In the genomic region with DNA sequence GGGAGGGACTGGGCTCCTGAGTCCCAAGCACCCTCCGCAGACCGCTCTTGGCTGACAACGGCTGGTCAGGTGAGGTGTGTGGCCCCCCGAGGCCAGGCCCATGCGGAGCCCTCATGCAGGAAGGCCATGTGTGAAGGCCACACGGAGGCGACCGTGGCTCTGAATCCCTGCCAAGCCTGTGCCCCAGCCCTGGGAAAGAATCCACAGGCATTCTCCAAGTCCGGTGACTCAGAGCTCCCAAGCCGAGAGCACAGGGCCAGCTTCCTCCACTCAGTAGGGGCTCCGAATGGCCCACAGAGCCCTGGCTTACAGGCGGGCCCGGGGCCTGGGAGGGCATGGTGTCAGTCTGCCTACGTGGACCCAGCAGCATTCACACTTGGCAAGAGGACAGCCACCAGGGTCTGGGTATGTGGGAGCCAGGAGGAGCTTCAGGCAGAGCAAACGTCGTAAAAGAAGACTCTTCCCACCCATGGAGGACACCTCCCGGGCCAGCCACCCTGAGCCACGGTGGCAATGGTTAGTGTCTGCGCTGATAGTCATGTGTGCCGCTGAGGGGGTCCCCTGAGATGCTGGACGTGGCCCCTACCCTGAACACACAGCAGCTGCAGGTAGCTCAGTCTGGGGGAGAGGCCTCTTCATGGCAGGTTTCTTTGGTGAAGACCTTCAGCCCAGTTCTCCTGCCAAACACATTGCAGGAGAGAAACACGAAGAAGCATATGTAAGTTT, we compare ENCODE assay signal across 11 cellular contexts.
DNase-seq lines count a peak whose midpoint lies in the region; ATAC-seq and TF ChIP-seq lines count a peak whose summit lies in the region.
"Had no signal": no experiment of that assay in that cellular context is flagged by ENCODE, and none has a peak within 500 bp of the region (broad histone marks: within the 10 kb centered on the region; RNA-seq: fewer than 3 reads in every experiment).

No MANE protein-coding gene starts in this region.

- H3K9me3 ChIP-seq in SJSA1 (replicated peaks): no peaks in the 10 kb centered on the region
- no peaks in the 10 kb centered on the region for H3K9me3 ChIP-seq in suprapubic skin

- peaks cover 11% of the 10 kb centered on the region for H3K4me1 ChIP-seq in SJSA1 (replicated peaks)
- peaks cover 8% of the 10 kb centered on the region for H3K4me1 ChIP-seq in suprapubic skin

- H3K9me3 Mint-ChIP-seq in osteocyte (ENCODE audit: unreplicated experiment): no peaks in the 10 kb centered on the region

- no peak overlapping the region for H3K4me3 ChIP-seq in SJSA1
- no peak overlapping the region for H3K4me3 ChIP-seq in fibroblast of the aortic adventitia (ENCODE audit: low read depth, low read length)
- H3K4me3 ChIP-seq in suprapubic skin: no peak overlapping the region
- H3K4me3 ChIP-seq: cardiac muscle cell had no signal

- no peak for ATAC-seq in HG03442 (IDR thresholded peaks at IDR 0.05; ENCODE audit: unreplicated experiment)
- ATAC-seq in GM18517 (IDR thresholded peaks at IDR 0.05; ENCODE audit: unreplicated experiment): no peak
- ATAC-seq: activated CD4-positive, alpha-beta T cell treated with anti-CD3 and anti-CD28 coated beads for 36 hours had no signal

- no peaks in the 10 kb centered on the region for H3K36me3 Mint-ChIP-seq in osteocyte (ENCODE audit: unreplicated experiment)

- peak overlapping the region; percentile 7 for H3K27ac Mint-ChIP-seq in osteocyte (ENCODE audit: unreplicated experiment)
- H3K27ac Mint-ChIP-seq: activated CD4-positive, alpha-beta T cell treated with anti-CD3 and anti-CD28 coated beads for 36 hours had no signal

- H3K27ac ChIP-seq in SJSA1 (no peak overlapping the region), suprapubic skin (no peak overlapping the region)
- H3K27ac ChIP-seq: cardiac muscle cell had no signal

- TF ChIP-seq CTCF in fibroblast of the aortic adventitia (IDR thresholded peaks at IDR 0.05; ENCODE audit: insufficient read depth, low read length): no peak
- TF ChIP-seq CTCF in osteocyte (IDR thresholded peaks at IDR 0.05): no peak
- no peak for TF ChIP-seq CTCF in suprapubic skin (IDR thresholded peaks at IDR 0.05)

- peaks cover 50% of the 10 kb centered on the region for H3K4me1 Mint-ChIP-seq in osteocyte (ENCODE audit: unreplicated experiment)
- H3K4me1 Mint-ChIP-seq: activated CD4-positive, alpha-beta T cell treated with anti-CD3 and anti-CD28 coated beads for 36 hours had no signal

- peak in 10 of 14 donors; percentile 15 to 77 (median 38) for DNase-seq in C1 segment of cervical spinal cord (lab: John Stamatoyannopoulos, UW)
- peak; percentile 36 to 72 for DNase-seq in SJSA1 (ENCODE audit: low read depth in 1 of 2, low spot score in 2 of 2)
- DNase-seq in fibroblast of the aortic adventitia (ENCODE audit: low read depth): peak; percentile 26
- DNase-seq in osteocyte (ENCODE audit: extremely low spot score, unreplicated experiment): peak; percentile 91
- no peak for DNase-seq in activated T-cell treated with anti-CD3 and anti-CD28 coated beads, Interleukin-2, amount 50 U/mL, for 48 hours
- no peak for DNase-seq in suprapubic skin (ENCODE audit: low spot score in 2 of 2)
- DNase-seq: activated CD4-positive, alpha-beta T cell treated with anti-CD3 and anti-CD28 coated beads for 36 hours; DMS 273 treated with DMSO at 0.1 percent for 48 hours had no signal

- no peaks in the 10 kb centered on the region for H3K27me3 Mint-ChIP-seq in osteocyte (ENCODE audit: unreplicated experiment)

- 66% methylated on average over 7 of the region's 22 CpGs for WGBS in suprapubic skin

- H3K4me3 Mint-ChIP-seq in osteocyte (ENCODE audit: unreplicated experiment): no peak overlapping the region
- H3K4me3 Mint-ChIP-seq: activated CD4-positive, alpha-beta T cell treated with anti-CD3 and anti-CD28 coated beads for 36 hours had no signal

- H3K27me3 ChIP-seq in SJSA1 (replicated peaks) (no peaks in the 10 kb centered on the region), suprapubic skin (peaks cover 4% of the 10 kb centered on the region)
- H3K27me3 ChIP-seq: cardiac muscle cell had no signal

- no peak for TF ChIP-seq POLR2A in suprapubic skin (IDR thresholded peaks at IDR 0.05)

- TF ChIP-seq EP300 in suprapubic skin (IDR thresholded peaks at IDR 0.05): no peak

- H3K36me3 ChIP-seq in SJSA1 (no peaks in the 10 kb centered on the region), suprapubic skin (no peaks in the 10 kb centered on the region)
- H3K36me3 ChIP-seq: cardiac muscle cell had no signal

Comparison
In these comparisons a context has a peak if more than half of its experiments do, and no peak if none do; other contexts are left out.
1. DNase-seq: peak in C1 segment of cervical spinal cord (10 of 14), SJSA1 (2 of 2), fibroblast of the aortic adventitia (single experiment) and osteocyte (single experiment); none in activated T-cell treated with anti-CD3 and anti-CD28 coated beads, Interleukin-2, amount 50 U/mL, for 48 hours (0 of 2) and suprapubic skin (0 of 2).